Comparison of ENCODE assay signal across 10 cellular contexts in genomic region chr6:41334482-41335023, GRCh38. TPM values are rescaled to one million over a fixed set of nuclear protein-coding genes. Genes with fewer than 3 reads are reported as not detected.
A peak's percentile ranks its signal among the peaks of the same experiment; 100 is the strongest.
DNase-seq lines count a peak whose midpoint lies in the region; ATAC-seq, FAIRE-seq and TF ChIP-seq lines count a peak whose summit lies in the region.
"Had no signal": no experiment of that assay in that cellular context is flagged by ENCODE, and none has a peak within 500 bp of the region (broad histone marks: within the 10 kb centered on the region; RNA-seq: fewer than 3 reads in every experiment).

No MANE protein-coding gene starts in this region.

- CTCF ChIA-PET in A549 (lab: Yijun Ruan, JAX): interaction anchor here (2.0 to 5.6 kb wide), 2 partner anchors 13 to 34 kb away, joined by 5 to 39 read pairs; no protein-coding TSS in a partner anchor

- ATAC-seq in A549 (peak; percentile 75 to 77; a peak in 5 of 6 replicates), GM19452 (IDR thresholded peaks at IDR 0.05; ENCODE audit: unreplicated experiment) (no peak), GM21390 (IDR thresholded peaks at IDR 0.05; ENCODE audit: unreplicated experiment) (no peak)

- no peak for TF ChIP-seq EP300 in A549 (IDR thresholded peaks at IDR 0.05)
- no peak for TF ChIP-seq EP300 in esophagus muscularis mucosa (IDR thresholded peaks at IDR 0.05)

- H3K4me1 ChIP-seq in A549 (no peaks in the 10 kb centered on the region), esophagus muscularis mucosa (no peaks in the 10 kb centered on the region)

- peaks cover 0 to 46% (median 4%) of the 10 kb centered on the region in 4 donors for H3K27me3 ChIP-seq in esophagus muscularis mucosa

- H3K4me3 ChIP-seq in A549 (no peak overlapping the region), esophagus muscularis mucosa (no peak overlapping the region)

- H3K4me2 ChIP-seq in A549: no peak overlapping the region

- no peaks in the 10 kb centered on the region for H3K36me3 ChIP-seq in esophagus muscularis mucosa

- no peaks in the 10 kb centered on the region for H3K9me3 ChIP-seq in A549
- H3K9me3 ChIP-seq in esophagus muscularis mucosa: no peaks in the 10 kb centered on the region

- FAIRE-seq in A549 (lab: Jason Lieb, UNC): no peak
- FAIRE-seq: G401.6 had no signal

- POLR2A ChIA-PET in A549 (lab: Yijun Ruan, JAX): interaction anchor here (0.6 kb wide), 1 partner anchor 454 kb away, joined by 3 read pairs; no protein-coding TSS in a partner anchor

- H3K27ac ChIP-seq in A549 (no peak overlapping the region), esophagus muscularis mucosa (replicated peaks in 1 of 4) (no peak overlapping the region)

- intact Hi-C loops in esophagus muscularis mucosa (cut with DNase I): no loop called here

- DNase-seq in A549 (ENCODE audit: low read depth in 1 of 2, low spot score in 1 of 2) (no peak), Daoy (ENCODE audit: low read depth) (peak; percentile 28), NCI-H69 (lab: John Stamatoyannopoulos, UW) (peak; percentile 21), esophagus muscularis mucosa (ENCODE audit: extremely low spot score) (peak; percentile 91), iPS-NIHi11 (ENCODE audit: low spot score) (no peak), NCI-H1436 treated with DMSO at 0.1 percent for 48 hours (lab: John Stamatoyannopoulos, UW) (no peak)

- TF ChIP-seq CTCF in A549 (IDR thresholded peaks at IDR 0.05) (no peak), esophagus muscularis mucosa (IDR thresholded peaks at IDR 0.05) (peak in 1 of 3 experiments; percentile 4)

- TF ChIP-seq POLR2A in A549 (IDR thresholded peaks at IDR 0.05; ENCODE audit: low read length) (no peak), esophagus muscularis mucosa (IDR thresholded peaks at IDR 0.05; ENCODE audit: low read depth) (no peak)

- TF ChIP-seq RAD21 in A549 (conservative IDR thresholded peaks at IDR 0.05 in 1 of 2, IDR thresholded peaks at IDR 0.05 in 1 of 2): 0 out of 5 replicates have a peak, but pooled peaks of 1 of the 2 experiments have one; percentile 7

- WGBS in A549 (ENCODE audit: missing lambda C conversion rate): 66% methylated on average over 11 of the region's 11 CpGs
- WGBS in esophagus muscularis mucosa: 54% methylated on average over 11 of the region's 11 CpGs

TF ChIP-seq in A549, 52 proteins besides CTCF, POLR2A, EP300 and RAD21:
- TF ChIP-seq RCOR1 (IDR thresholded peaks at IDR 0.05; ENCODE audit: low read depth, low read length) (no peak), CBX2 (IDR thresholded peaks at IDR 0.05; ENCODE audit: borderline replicate concordance, low read depth) (no peak), CBX8 (IDR thresholded peaks at IDR 0.05) (no peak), NPAS2 (CRISPR knock-in tag; IDR thresholded peaks at IDR 0.05; ENCODE audit: borderline replicate concordance) (no peak), TP53 (CRISPR knock-in tag; IDR thresholded peaks at IDR 0.05) (no peak), FOXS1 (CRISPR knock-in tag; IDR thresholded peaks at IDR 0.05) (no peak)

RNA-seq across cellular contexts. Expression of gene NCR2, which starts 0.9 kb away (rescaled TPM):
- polyA plus RNA-seq in A549 (2011; rRNA removed) (not detected in 2 replicates), A549 (2017; fragmentation: RNase III; extraction: RNeasy Plus Mini Kit Qiagen cat#74134 plus additional on column Dnase treatment) (not detected in 3 replicates)
- not detected in 2 replicates for polyA plus RNA-seq in A549 (2012; cell fraction: cytosol; rRNA removed)
- polyA plus RNA-seq in A549 (2012; cell fraction: nucleus; rRNA removed): not detected in 2 replicates
- not detected in 2 replicates for polyA minus RNA-seq in A549 (2011; rRNA and poly(A)+ RNA removed)
- not detected in 2 replicates for total RNA-seq in Daoy (2014; rRNA removed; shearing (Covaris generic))
- not detected for total RNA-seq in esophagus muscularis mucosa
- total RNA-seq: HT1080 had no signal

RNA-seq across cellular contexts. Expression of gene TREM1, which starts 48.1 kb away (rescaled TPM):
- polyA plus RNA-seq in A549 (2011; rRNA removed): not detected in 2 replicates
- not detected in 2 replicates for polyA plus RNA-seq in A549 (2012; cell fraction: cytosol; rRNA removed)
- not detected in 2 replicates for polyA plus RNA-seq in A549 (2012; cell fraction: nucleus; rRNA removed)
- polyA plus RNA-seq in A549 (2017; fragmentation: RNase III; extraction: RNeasy Plus Mini Kit Qiagen cat#74134 plus additional on column Dnase treatment): not detected in 3 replicates
- not detected in 2 replicates for polyA minus RNA-seq in A549 (2011; rRNA and poly(A)+ RNA removed)
- not detected in 2 replicates for total RNA-seq in Daoy (2014; rRNA removed; shearing (Covaris generic))
- total RNA-seq in esophagus muscularis mucosa: 1 to 10 TPM; 1.1 to 9.3 (median 1.2) TPM
- total RNA-seq: HT1080 had no signal

Comparison
In these comparisons a context has a peak if more than half of its experiments do, and no peak if none do; other contexts are left out.
1. ATAC-seq: peak in A549 (2 of 2); none in GM19452 (single experiment) and GM21390 (single experiment).
2. DNase-seq: peak in Daoy (single experiment), NCI-H69 (single experiment) and esophagus muscularis mucosa (single experiment); none in A549 (0 of 2), iPS-NIHi11 (single experiment) and NCI-H1436 treated with DMSO at 0.1 percent for 48 hours (single experiment).